Comparison of ENCODE assay signal across 2 cellular contexts in the genomic region with DNA sequence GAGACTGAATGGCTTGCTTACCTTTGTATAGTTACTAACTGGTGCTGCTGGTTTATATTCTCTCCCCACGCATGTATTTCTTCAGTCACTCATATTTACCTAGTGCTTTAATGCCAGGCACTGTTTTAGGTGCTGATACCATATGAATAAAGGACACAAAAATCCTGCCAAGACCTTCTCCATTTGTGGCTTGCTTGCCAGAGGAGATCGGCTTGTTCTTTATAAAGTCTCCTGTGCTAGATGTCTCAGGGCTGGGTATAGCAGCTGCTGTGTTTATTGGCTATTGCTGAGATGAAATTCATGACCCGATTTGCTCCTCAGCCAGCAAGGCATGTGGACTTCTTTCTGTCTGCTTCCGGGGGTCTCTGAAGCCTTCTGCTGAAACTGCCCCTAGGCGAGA.
TF ChIP-seq lines count a peak whose summit lies in the region.

No MANE protein-coding gene starts in this region.

TF ChIP-seq in liver, 16 proteins besides CTCF, POLR2A, EP300 and RAD21:
- no peak for TF ChIP-seq NR2F2 (IDR thresholded peaks at IDR 0.05)
- no peak for TF ChIP-seq RXRA (IDR thresholded peaks at IDR 0.05)
- TF ChIP-seq, protein P1, sequence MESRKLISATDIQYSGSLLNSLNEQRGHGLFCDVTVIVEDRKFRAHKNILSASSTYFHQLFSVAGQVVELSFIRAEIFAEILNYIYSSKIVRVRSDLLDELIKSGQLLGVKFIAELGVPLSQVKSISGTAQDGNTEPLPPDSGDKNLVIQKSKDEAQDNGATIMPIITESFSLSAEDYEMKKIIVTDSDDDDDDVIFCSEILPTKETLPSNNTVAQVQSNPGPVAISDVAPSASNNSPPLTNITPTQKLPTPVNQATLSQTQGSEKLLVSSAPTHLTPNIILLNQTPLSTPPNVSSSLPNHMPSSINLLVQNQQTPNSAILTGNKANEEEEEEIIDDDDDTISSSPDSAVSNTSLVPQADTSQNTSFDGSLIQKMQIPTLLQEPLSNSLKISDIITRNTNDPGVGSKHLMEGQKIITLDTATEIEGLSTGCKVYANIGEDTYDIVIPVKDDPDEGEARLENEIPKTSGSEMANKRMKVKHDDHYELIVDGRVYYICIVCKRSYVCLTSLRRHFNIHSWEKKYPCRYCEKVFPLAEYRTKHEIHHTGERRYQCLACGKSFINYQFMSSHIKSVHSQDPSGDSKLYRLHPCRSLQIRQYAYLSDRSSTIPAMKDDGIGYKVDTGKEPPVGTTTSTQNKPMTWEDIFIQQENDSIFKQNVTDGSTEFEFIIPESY (IDR thresholded peaks at IDR 0.05), result no peak
- TF ChIP-seq FOXA2 (IDR thresholded peaks at IDR 0.05), result no peak
- TF ChIP-seq GABPA (IDR thresholded peaks at IDR 0.05 in 1 of 2, conservative IDR thresholded peaks at IDR 0.05 in 1 of 2), result no peak
- TF ChIP-seq, protein P2, sequence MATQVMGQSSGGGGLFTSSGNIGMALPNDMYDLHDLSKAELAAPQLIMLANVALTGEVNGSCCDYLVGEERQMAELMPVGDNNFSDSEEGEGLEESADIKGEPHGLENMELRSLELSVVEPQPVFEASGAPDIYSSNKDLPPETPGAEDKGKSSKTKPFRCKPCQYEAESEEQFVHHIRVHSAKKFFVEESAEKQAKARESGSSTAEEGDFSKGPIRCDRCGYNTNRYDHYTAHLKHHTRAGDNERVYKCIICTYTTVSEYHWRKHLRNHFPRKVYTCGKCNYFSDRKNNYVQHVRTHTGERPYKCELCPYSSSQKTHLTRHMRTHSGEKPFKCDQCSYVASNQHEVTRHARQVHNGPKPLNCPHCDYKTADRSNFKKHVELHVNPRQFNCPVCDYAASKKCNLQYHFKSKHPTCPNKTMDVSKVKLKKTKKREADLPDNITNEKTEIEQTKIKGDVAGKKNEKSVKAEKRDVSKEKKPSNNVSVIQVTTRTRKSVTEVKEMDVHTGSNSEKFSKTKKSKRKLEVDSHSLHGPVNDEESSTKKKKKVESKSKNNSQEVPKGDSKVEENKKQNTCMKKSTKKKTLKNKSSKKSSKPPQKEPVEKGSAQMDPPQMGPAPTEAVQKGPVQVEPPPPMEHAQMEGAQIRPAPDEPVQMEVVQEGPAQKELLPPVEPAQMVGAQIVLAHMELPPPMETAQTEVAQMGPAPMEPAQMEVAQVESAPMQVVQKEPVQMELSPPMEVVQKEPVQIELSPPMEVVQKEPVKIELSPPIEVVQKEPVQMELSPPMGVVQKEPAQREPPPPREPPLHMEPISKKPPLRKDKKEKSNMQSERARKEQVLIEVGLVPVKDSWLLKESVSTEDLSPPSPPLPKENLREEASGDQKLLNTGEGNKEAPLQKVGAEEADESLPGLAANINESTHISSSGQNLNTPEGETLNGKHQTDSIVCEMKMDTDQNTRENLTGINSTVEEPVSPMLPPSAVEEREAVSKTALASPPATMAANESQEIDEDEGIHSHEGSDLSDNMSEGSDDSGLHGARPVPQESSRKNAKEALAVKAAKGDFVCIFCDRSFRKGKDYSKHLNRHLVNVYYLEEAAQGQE (IDR thresholded peaks at IDR 0.05), result no peak
- TF ChIP-seq, protein P3, sequence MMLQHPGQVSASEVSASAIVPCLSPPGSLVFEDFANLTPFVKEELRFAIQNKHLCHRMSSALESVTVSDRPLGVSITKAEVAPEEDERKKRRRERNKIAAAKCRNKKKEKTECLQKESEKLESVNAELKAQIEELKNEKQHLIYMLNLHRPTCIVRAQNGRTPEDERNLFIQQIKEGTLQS (IDR thresholded peaks at IDR 0.05), result peak; percentile 6
- TF ChIP-seq HNF4A (conservative IDR thresholded peaks at IDR 0.05), result no peak

TF ChIP-seq in HepG2, 621 proteins besides CTCF, POLR2A, EP300 and RAD21:
- TF ChIP-seq, protein P4, sequence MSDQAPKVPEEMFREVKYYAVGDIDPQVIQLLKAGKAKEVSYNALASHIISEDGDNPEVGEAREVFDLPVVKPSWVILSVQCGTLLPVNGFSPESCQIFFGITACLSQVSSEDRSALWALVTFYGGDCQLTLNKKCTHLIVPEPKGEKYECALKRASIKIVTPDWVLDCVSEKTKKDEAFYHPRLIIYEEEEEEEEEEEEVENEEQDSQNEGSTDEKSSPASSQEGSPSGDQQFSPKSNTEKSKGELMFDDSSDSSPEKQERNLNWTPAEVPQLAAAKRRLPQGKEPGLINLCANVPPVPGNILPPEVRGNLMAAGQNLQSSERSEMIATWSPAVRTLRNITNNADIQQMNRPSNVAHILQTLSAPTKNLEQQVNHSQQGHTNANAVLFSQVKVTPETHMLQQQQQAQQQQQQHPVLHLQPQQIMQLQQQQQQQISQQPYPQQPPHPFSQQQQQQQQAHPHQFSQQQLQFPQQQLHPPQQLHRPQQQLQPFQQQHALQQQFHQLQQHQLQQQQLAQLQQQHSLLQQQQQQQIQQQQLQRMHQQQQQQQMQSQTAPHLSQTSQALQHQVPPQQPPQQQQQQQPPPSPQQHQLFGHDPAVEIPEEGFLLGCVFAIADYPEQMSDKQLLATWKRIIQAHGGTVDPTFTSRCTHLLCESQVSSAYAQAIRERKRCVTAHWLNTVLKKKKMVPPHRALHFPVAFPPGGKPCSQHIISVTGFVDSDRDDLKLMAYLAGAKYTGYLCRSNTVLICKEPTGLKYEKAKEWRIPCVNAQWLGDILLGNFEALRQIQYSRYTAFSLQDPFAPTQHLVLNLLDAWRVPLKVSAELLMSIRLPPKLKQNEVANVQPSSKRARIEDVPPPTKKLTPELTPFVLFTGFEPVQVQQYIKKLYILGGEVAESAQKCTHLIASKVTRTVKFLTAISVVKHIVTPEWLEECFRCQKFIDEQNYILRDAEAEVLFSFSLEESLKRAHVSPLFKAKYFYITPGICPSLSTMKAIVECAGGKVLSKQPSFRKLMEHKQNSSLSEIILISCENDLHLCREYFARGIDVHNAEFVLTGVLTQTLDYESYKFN (CRISPR knock-in tag; conservative IDR thresholded peaks at IDR 0.05), result no peak
